Comparison of ENCODE assay signal across 1 cellular context in the genomic region with DNA sequence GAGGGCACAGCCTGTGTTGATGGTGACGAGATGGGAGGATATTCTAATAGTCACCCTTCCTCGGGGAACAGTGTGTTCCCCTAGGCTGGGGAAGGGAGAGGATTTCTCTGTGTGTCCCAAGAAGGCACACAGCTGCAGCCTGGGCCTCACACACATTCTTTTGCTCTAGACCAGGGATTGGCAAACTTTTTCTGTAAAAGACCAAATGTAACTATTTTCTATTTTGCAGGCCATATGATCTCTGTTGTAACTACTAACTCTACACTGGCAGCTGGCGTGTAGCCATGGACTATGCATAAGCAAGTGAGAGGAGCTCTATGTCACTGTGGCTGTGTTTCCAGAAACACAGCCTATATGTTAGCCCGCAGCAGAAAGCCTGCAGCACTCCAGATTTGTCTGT.
TF ChIP-seq lines count a peak whose summit lies in the region.

No MANE protein-coding gene starts in this region.

TF ChIP-seq in GM23338, 12 proteins besides CTCF, POLR2A, EP300 and RAD21 (continued from another document):
- TF ChIP-seq, protein P1, sequence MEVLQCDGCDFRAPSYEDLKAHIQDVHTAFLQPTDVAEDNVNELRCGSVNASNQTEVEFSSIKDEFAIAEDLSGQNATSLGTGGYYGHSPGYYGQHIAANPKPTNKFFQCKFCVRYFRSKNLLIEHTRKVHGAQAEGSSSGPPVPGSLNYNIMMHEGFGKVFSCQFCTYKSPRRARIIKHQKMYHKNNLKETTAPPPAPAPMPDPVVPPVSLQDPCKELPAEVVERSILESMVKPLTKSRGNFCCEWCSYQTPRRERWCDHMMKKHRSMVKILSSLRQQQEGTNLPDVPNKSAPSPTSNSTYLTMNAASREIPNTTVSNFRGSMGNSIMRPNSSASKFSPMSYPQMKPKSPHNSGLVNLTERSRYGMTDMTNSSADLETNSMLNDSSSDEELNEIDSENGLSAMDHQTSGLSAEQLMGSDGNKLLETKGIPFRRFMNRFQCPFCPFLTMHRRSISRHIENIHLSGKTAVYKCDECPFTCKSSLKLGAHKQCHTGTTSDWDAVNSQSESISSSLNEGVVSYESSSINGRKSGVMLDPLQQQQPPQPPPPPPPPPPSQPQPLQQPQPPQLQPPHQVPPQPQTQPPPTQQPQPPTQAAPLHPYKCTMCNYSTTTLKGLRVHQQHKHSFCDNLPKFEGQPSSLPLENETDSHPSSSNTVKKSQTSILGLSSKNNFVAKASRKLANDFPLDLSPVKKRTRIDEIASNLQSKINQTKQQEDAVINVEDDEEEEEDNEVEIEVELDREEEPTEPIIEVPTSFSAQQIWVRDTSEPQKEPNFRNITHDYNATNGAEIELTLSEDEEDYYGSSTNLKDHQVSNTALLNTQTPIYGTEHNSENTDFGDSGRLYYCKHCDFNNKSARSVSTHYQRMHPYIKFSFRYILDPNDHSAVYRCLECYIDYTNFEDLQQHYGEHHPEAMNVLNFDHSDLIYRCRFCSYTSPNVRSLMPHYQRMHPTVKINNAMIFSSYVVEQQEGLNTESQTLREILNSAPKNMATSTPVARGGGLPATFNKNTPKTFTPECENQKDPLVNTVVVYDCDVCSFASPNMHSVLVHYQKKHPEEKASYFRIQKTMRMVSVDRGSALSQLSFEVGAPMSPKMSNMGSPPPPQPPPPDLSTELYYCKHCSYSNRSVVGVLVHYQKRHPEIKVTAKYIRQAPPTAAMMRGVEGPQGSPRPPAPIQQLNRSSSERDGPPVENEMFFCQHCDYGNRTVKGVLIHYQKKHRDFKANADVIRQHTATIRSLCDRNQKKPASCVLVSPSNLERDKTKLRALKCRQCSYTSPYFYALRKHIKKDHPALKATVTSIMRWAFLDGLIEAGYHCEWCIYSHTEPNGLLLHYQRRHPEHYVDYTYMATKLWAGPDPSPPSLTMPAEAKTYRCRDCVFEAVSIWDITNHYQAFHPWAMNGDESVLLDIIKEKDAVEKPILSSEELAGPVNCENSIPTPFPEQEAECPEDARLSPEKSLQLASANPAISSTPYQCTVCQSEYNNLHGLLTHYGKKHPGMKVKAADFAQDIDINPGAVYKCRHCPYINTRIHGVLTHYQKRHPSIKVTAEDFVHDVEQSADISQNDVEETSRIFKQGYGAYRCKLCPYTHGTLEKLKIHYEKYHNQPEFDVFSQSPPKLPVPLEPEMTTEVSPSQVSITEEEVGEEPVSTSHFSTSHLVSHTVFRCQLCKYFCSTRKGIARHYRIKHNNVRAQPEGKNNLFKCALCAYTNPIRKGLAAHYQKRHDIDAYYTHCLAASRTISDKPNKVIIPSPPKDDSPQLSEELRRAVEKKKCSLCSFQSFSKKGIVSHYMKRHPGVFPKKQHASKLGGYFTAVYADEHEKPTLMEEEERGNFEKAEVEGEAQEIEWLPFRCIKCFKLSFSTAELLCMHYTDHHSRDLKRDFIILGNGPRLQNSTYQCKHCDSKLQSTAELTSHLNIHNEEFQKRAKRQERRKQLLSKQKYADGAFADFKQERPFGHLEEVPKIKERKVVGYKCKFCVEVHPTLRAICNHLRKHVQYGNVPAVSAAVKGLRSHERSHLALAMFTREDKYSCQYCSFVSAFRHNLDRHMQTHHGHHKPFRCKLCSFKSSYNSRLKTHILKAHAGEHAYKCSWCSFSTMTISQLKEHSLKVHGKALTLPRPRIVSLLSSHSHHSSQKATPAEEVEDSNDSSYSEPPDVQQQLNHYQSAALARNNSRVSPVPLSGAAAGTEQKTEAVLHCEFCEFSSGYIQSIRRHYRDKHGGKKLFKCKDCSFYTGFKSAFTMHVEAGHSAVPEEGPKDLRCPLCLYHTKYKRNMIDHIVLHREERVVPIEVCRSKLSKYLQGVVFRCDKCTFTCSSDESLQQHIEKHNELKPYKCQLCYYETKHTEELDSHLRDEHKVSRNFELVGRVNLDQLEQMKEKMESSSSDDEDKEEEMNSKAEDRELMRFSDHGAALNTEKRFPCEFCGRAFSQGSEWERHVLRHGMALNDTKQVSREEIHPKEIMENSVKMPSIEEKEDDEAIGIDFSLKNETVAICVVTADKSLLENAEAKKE (CRISPR knock-in tag; IDR thresholded peaks at IDR 0.05): no peak
- no peak for TF ChIP-seq JUNB (IDR thresholded peaks at IDR 0.05; ENCODE audit: unreplicated experiment)
- no peak for TF ChIP-seq POLR2AphosphoS5 (IDR thresholded peaks at IDR 0.05; ENCODE audit: low read depth)
- TF ChIP-seq, protein P2, sequence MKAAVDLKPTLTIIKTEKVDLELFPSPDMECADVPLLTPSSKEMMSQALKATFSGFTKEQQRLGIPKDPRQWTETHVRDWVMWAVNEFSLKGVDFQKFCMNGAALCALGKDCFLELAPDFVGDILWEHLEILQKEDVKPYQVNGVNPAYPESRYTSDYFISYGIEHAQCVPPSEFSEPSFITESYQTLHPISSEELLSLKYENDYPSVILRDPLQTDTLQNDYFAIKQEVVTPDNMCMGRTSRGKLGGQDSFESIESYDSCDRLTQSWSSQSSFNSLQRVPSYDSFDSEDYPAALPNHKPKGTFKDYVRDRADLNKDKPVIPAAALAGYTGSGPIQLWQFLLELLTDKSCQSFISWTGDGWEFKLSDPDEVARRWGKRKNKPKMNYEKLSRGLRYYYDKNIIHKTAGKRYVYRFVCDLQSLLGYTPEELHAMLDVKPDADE (IDR thresholded peaks at IDR 0.05): no peak
- TF ChIP-seq, protein P3, sequence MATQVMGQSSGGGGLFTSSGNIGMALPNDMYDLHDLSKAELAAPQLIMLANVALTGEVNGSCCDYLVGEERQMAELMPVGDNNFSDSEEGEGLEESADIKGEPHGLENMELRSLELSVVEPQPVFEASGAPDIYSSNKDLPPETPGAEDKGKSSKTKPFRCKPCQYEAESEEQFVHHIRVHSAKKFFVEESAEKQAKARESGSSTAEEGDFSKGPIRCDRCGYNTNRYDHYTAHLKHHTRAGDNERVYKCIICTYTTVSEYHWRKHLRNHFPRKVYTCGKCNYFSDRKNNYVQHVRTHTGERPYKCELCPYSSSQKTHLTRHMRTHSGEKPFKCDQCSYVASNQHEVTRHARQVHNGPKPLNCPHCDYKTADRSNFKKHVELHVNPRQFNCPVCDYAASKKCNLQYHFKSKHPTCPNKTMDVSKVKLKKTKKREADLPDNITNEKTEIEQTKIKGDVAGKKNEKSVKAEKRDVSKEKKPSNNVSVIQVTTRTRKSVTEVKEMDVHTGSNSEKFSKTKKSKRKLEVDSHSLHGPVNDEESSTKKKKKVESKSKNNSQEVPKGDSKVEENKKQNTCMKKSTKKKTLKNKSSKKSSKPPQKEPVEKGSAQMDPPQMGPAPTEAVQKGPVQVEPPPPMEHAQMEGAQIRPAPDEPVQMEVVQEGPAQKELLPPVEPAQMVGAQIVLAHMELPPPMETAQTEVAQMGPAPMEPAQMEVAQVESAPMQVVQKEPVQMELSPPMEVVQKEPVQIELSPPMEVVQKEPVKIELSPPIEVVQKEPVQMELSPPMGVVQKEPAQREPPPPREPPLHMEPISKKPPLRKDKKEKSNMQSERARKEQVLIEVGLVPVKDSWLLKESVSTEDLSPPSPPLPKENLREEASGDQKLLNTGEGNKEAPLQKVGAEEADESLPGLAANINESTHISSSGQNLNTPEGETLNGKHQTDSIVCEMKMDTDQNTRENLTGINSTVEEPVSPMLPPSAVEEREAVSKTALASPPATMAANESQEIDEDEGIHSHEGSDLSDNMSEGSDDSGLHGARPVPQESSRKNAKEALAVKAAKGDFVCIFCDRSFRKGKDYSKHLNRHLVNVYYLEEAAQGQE (IDR thresholded peaks at IDR 0.05; ENCODE audit: unreplicated experiment): no peak
